Comparison of ENCODE assay signal across 9 cellular contexts in the genomic region with DNA sequence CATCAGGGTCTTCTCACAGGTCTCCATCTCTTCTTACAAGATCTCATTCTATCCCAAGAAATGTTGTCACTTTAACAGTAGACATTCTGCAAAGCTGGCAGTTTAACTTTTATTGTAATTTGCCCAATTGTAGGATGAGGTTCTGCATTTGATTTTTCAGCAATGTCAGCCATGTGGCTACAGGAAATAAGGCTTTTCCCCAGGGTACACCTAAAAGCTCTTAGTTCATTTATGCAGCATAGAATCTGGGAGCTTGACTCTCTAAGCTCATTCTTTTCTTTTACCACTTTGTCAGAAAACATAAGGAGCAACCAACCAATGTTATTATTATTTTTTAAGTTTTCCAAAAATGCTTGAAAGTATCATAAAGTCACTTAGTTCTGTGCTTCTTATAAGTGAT.
"Had no signal": no experiment of that assay in that cellular context is flagged by ENCODE, and none has a peak within 500 bp of the region (broad histone marks: within the 10 kb centered on the region; RNA-seq: fewer than 3 reads in every experiment).

No MANE protein-coding gene starts in this region.

- H3K4me3 Mint-ChIP-seq: GM23338, H9, HFFc6 had no signal

- H3K4me1 Mint-ChIP-seq: GM23338, H9 had no signal

- ATAC-seq: GM23338, HCT116 had no signal

- H3K27ac Mint-ChIP-seq: GM23338, H9, HFFc6 had no signal

- H3K9ac ChIP-seq: GM23248 had no signal

- H3K9me3 Mint-ChIP-seq: HFFc6 had no signal

- DNase-seq: GM23248, GOT3, H7, H9, HCEC 1CT, HFFc6 had no signal

- H3K36me3 ChIP-seq: HAP-1 had no signal

- H3K4me3 ChIP-seq: GM23248, GM23338, HAP-1 had no signal

- H2AFZ ChIP-seq: GM23248, GM23338 had no signal

- H3K4me1 ChIP-seq: HAP-1 had no signal

- H3K27ac ChIP-seq: GM23248 had no signal

- H3K4me2 ChIP-seq: GM23338 had no signal
